Comparison of ENCODE assay signal across 8 cellular contexts in genomic region chr2:43774617-43775016, GRCh38. TPM values are rescaled to one million over a fixed set of nuclear protein-coding genes. Genes with fewer than 3 reads are reported as not detected.
DNase-seq lines count a peak whose midpoint lies in the region; ATAC-seq lines count a peak whose summit lies in the region.

No MANE protein-coding gene starts in this region.

- H3K36me3 Mint-ChIP-seq in stimulated activated naive CD8-positive, alpha-beta T cell treated with anti-CD3 and anti-CD28 coated beads, Interleukin-15, Interleukin-2, amounts not matched to agents 100 ng/mL and 50 ng/mL, for 24 hours (ENCODE audit: low read depth): peaks cover 8% of the 10 kb centered on the region

- ATAC-seq in stimulated activated naive CD8-positive, alpha-beta T cell treated with anti-CD3 and anti-CD28 coated beads, Interleukin-15, Interleukin-2, amounts not matched to agents 100 U/mL and 50 U/mL, for 24 hours: no peak
- no peak for ATAC-seq in HG02610 (IDR thresholded peaks at IDR 0.05; ENCODE audit: unreplicated experiment)

- in situ Hi-C loops in T47D (cut with HindIII; ENCODE audit: low pct_unique_long_range_greater_than_20kb, low sequenced_read_pairs): no loop called here

- peaks cover 29% of the 10 kb centered on the region for H3K4me1 Mint-ChIP-seq in stimulated activated naive CD8-positive, alpha-beta T cell treated with anti-CD3 and anti-CD28 coated beads, Interleukin-15, Interleukin-2, amounts not matched to agents 100 ng/mL and 50 ng/mL, for 24 hours (ENCODE audit: low read depth)

- no peak for DNase-seq in stimulated activated naive CD8-positive, alpha-beta T cell treated with anti-CD3 and anti-CD28 coated beads, Interleukin-15, Interleukin-2, amounts not matched to agents 100 U/mL and 50 U/mL, for 24 hours
- DNase-seq in T47D (ENCODE audit: low read depth in 1 of 2, low spot score in 1 of 2) (peak; percentile 4 to 8), Kasumi-1 (lab: John Stamatoyannopoulos, UW) (no peak), GM19240 (ENCODE audit: insufficient read length, low spot score) (no peak), UCSD-AML1 (lab: John Stamatoyannopoulos, UW; ENCODE audit: unreplicated experiment) (no peak)

- no peaks in the 10 kb centered on the region for H3K9me3 ChIP-seq in mesodermal cell (ENCODE audit: control insufficient read depth, low read length)

- no peaks in the 10 kb centered on the region for H3K36me3 ChIP-seq in mesodermal cell (ENCODE audit: control insufficient read depth, insufficient read depth, low read length)

- H3K4me3 Mint-ChIP-seq in stimulated activated naive CD8-positive, alpha-beta T cell treated with anti-CD3 and anti-CD28 coated beads, Interleukin-15, Interleukin-2, amounts not matched to agents 100 ng/mL and 50 ng/mL, for 24 hours: peak overlapping the region; percentile 94

- H3K27me3 Mint-ChIP-seq in stimulated activated naive CD8-positive, alpha-beta T cell treated with anti-CD3 and anti-CD28 coated beads, Interleukin-15, Interleukin-2, amounts not matched to agents 100 ng/mL and 50 ng/mL, for 24 hours: peaks cover 5% of the 10 kb centered on the region

- H3K4me3 ChIP-seq in mesodermal cell (ENCODE audit: extremely low read depth, insufficient read depth, low read length, poor library complexity, severe bottlenecking): peak overlapping the region; percentile 65

- no peaks in the 10 kb centered on the region for H3K9me3 Mint-ChIP-seq in stimulated activated naive CD8-positive, alpha-beta T cell treated with anti-CD3 and anti-CD28 coated beads, Interleukin-15, Interleukin-2, amounts not matched to agents 100 ng/mL and 50 ng/mL, for 24 hours

- 71% methylated on average over 1 of the region's 7 CpGs; no CpG with 5 or more reads in 1 of the 2 experiments for WGBS in mesodermal cell (ENCODE audit: insufficient coverage in 2 of 2), 2 experiments

- peaks cover 4% of the 10 kb centered on the region for H3K4me1 ChIP-seq in mesodermal cell (ENCODE audit: control insufficient read depth, insufficient read depth, low read length, poor library complexity, severe bottlenecking)

- no peak overlapping the region for H3K27ac ChIP-seq in mesodermal cell (ENCODE audit: low read depth, low read length, severe bottlenecking)

- peak overlapping the region; percentile 97 for H3K27ac Mint-ChIP-seq in stimulated activated naive CD8-positive, alpha-beta T cell treated with anti-CD3 and anti-CD28 coated beads, Interleukin-15, Interleukin-2, amounts not matched to agents 100 ng/mL and 50 ng/mL, for 24 hours

RNA-seq across cellular contexts. Expression of gene DYNC2LI1, which starts 0.8 kb away (rescaled TPM):
- polyA plus RNA-seq in mesodermal cell (2013, experiment 1 of 2): 24.1 TPM
- polyA plus RNA-seq in mesodermal cell (2013, experiment 2 of 2): 30.9 TPM

Comparison
In these comparisons a context has a peak if more than half of its experiments do, and no peak if none do; other contexts are left out.
1. DNase-seq: peak in T47D (2 of 2); none in stimulated activated naive CD8-positive, alpha-beta T cell treated with anti-CD3 and anti-CD28 coated beads, Interleukin-15, Interleukin-2, amounts not matched to agents 100 U/mL and 50 U/mL, for 24 hours (single experiment), Kasumi-1 (0 of 2), GM19240 (single experiment) and UCSD-AML1 (single experiment).